9 cellular contexts compared by ENCODE assay signal in genomic region chr9:129696803-129697110, GRCh38. TPM values are rescaled to one million over a fixed set of nuclear protein-coding genes. Genes with fewer than 3 reads are reported as not detected.
A peak's percentile ranks its signal among the peaks of the same experiment; 100 is the strongest.
DNase-seq lines count a peak whose midpoint lies in the region; ATAC-seq and TF ChIP-seq lines count a peak whose summit lies in the region.
"Had no signal": no experiment of that assay in that cellular context is flagged by ENCODE, and none has a peak within 500 bp of the region (broad histone marks: within the 10 kb centered on the region; RNA-seq: fewer than 3 reads in every experiment).

No MANE protein-coding gene starts in this region.

- TF ChIP-seq CTCF in BJ (IDR thresholded peaks at IDR 0.05; ENCODE audit: insufficient read depth, low read depth, low read length) = no peak
- no peak for TF ChIP-seq CTCF in RWPE2 (IDR thresholded peaks at IDR 0.05; ENCODE audit: poor library complexity, severe bottlenecking)
- no peak for TF ChIP-seq CTCF in esophagus squamous epithelium (IDR thresholded peaks at IDR 0.05)
- TF ChIP-seq CTCF in parathyroid adenoma (IDR thresholded peaks at IDR 0.05) = no peak

- no peak overlapping the region for H3K9ac ChIP-seq in parathyroid adenoma

- H3K9me3 ChIP-seq in RWPE2 (ENCODE audit: severe bottlenecking) (no peaks in the 10 kb centered on the region), esophagus squamous epithelium (no peaks in the 10 kb centered on the region), parathyroid adenoma (ENCODE audit: control insufficient read depth, low read length) (no peaks in the 10 kb centered on the region)

- H3K36me3 ChIP-seq in BJ (ENCODE audit: control insufficient read depth, insufficient read depth, low read length) (peaks cover 2% of the 10 kb centered on the region; the same call in 1 of the 2 replicates), RWPE2 (ENCODE audit: low read depth) (no peaks in the 10 kb centered on the region), esophagus squamous epithelium (no peaks in the 10 kb centered on the region), parathyroid adenoma (ENCODE audit: control insufficient read depth, insufficient read depth, low read length) (no peaks in the 10 kb centered on the region)

- DNase-seq in BJ (ENCODE audit: low read depth) (no peak), RWPE2 (ENCODE audit: low spot score) (no peak), esophagus squamous epithelium (lab: John Stamatoyannopoulos, UW) (no peak), nucleus accumbens (lab: John Stamatoyannopoulos, UW) (no peak)
- DNase-seq: activated CD4-positive, CD25-positive, alpha-beta regulatory T cell had no signal

- no peak overlapping the region for H3K27ac ChIP-seq in RWPE2 (ENCODE audit: poor library complexity, severe bottlenecking)
- H3K27ac ChIP-seq in esophagus squamous epithelium = peak overlapping the region; percentile 40 to 91 (median 78)
- H3K27ac ChIP-seq in parathyroid adenoma = no peak overlapping the region

- intact Hi-C loops in esophagus squamous epithelium (cut with DNase I) = no loop called here

- H3K4me1 ChIP-seq in RWPE2 (ENCODE audit: insufficient read depth, poor library complexity, severe bottlenecking) = no peaks in the 10 kb centered on the region
- H3K4me1 ChIP-seq in esophagus squamous epithelium = peaks cover 20 to 31% (median 22%) of the 10 kb centered on the region in 3 donors
- no peaks in the 10 kb centered on the region for H3K4me1 ChIP-seq in parathyroid adenoma

- H3K27me3 ChIP-seq in BJ (ENCODE audit: control insufficient read depth, insufficient read depth, low read length) = no peaks in the 10 kb centered on the region
- peaks cover 7% of the 10 kb centered on the region for H3K27me3 ChIP-seq in RWPE2 (ENCODE audit: insufficient read depth, poor library complexity, severe bottlenecking)
- H3K27me3 ChIP-seq in esophagus squamous epithelium = peaks cover 0 to 53% (median 0%) of the 10 kb centered on the region in 4 donors
- no peaks in the 10 kb centered on the region for H3K27me3 ChIP-seq in parathyroid adenoma (ENCODE audit: control insufficient read depth, insufficient read depth, low read length)

- POLR2A ChIA-PET in BJ (lab: Charles Lee) = no interaction called here

- CTCF ChIA-PET in BJ (lab: Yijun Ruan, JAX) = interaction anchor here (0.6 to 3.0 kb wide), 10 partner anchors 10 to 55 kb away, joined by 3 to 12 read pairs (median 5); partner anchors contain the start of gene ASB6

- ATAC-seq in RWPE2 (ENCODE audit: low read depth) (peak; percentile 45; the same call in 2 of the 3 replicates), GM18520 (IDR thresholded peaks at IDR 0.05; ENCODE audit: unreplicated experiment) (no peak), HG03095 (IDR thresholded peaks at IDR 0.05; ENCODE audit: unreplicated experiment) (no peak), GM21367 (IDR thresholded peaks at IDR 0.05; ENCODE audit: unreplicated experiment) (no peak)

- H3K4me3 ChIP-seq in BJ (ENCODE audit: low read depth, low read length) = peak overlapping the region; percentile 38
- H3K4me3 ChIP-seq in RWPE2 (ENCODE audit: severe bottlenecking) = peak overlapping the region; percentile 38
- peak overlapping the region; percentile 31 to 73 (median 48) for H3K4me3 ChIP-seq in esophagus squamous epithelium
- H3K4me3 ChIP-seq in parathyroid adenoma (ENCODE audit: low read depth, low read length) = peak overlapping the region; percentile 11

- peak overlapping the region; percentile 68 for H3K4me2 ChIP-seq in parathyroid adenoma (ENCODE audit: low read length)

- WGBS in esophagus squamous epithelium, 2 donors = 30 to 33% methylated on average over 15 to 16 of the region's 17 CpGs

- TF ChIP-seq POLR2A in esophagus squamous epithelium (IDR thresholded peaks at IDR 0.05) = no peak

- H3K79me2 ChIP-seq in parathyroid adenoma = no peaks in the 10 kb centered on the region

- no peak overlapping the region for H2AFZ ChIP-seq in parathyroid adenoma

RNA-seq across cellular contexts. Expression of gene PRRX2, which starts 31.3 kb away (rescaled TPM):
- polyA plus RNA-seq in BJ (2011; rRNA removed) = 20.4 and 37.4 TPM in 2 replicates
- polyA minus RNA-seq in BJ (2011; rRNA and poly(A)+ RNA removed) = 8.9 and 9.5 TPM in 2 replicates
- 1 to 10 TPM in 3 of 4 donors, under 1 TPM in 1; 0.82 to 3.8 (median 2.3) TPM for total RNA-seq in esophagus squamous epithelium

RNA-seq across cellular contexts. Expression of gene ASB6, which starts 54.8 kb away (rescaled TPM):
- 13.1 and 23.2 TPM in 2 replicates for polyA plus RNA-seq in BJ (2011; rRNA removed)
- polyA minus RNA-seq in BJ (2011; rRNA and poly(A)+ RNA removed) = 6.7 and 10.5 TPM in 2 replicates
- 10 to 100 TPM; 15.4 to 22.5 (median 17.6) TPM for total RNA-seq in esophagus squamous epithelium

RNA-seq across cellular contexts. Expression of gene PTGES, which starts 56.1 kb away (rescaled TPM):
- 10.5 and 16.4 TPM in 2 replicates for polyA plus RNA-seq in BJ (2011; rRNA removed)
- polyA minus RNA-seq in BJ (2011; rRNA and poly(A)+ RNA removed) = 11.1 and 14.2 TPM in 2 replicates
- total RNA-seq in esophagus squamous epithelium = 10 to 100 TPM in 3 of 4 donors, 1 to 10 TPM in 1; 5.6 to 31.2 (median 14.9) TPM

Comparison
In these comparisons a context has a peak if more than half of its experiments do, and no peak if none do; other contexts are left out.
1. H3K27ac ChIP-seq: peak in esophagus squamous epithelium (4 of 4); none in RWPE2 (single experiment) and parathyroid adenoma (single experiment).
2. Peak in every context shown above with its lines, with median percentiles within 50 percentile points of each other: H3K4me3 ChIP-seq.